8 cellular contexts compared by ENCODE assay signal in genomic region chr5:139863855-139864558, GRCh38.
DNase-seq lines count a peak whose midpoint lies in the region; ATAC-seq lines count a peak whose summit lies in the region.

No MANE protein-coding gene starts in this region.

- peak; percentile 62 for ATAC-seq in GM18498 (IDR thresholded peaks at IDR 0.05; ENCODE audit: unreplicated experiment)

- DNase-seq in AG08395 (ENCODE audit: low spot score) (peak; percentile 81), M059J (ENCODE audit: low read depth) (peak; percentile 40), kidney tubule cell (ENCODE audit: low spot score) (peak; percentile 52), NCI-H1048 (lab: John Stamatoyannopoulos, UW) (no peak)
- peak in 3 of 4 experiments; percentile 15 to 41 (median 19) for DNase-seq in activated CD4-positive, CD25-positive, alpha-beta regulatory T cell (lab: John Stamatoyannopoulos, UW)
- peak; percentile 24 for DNase-seq in central memory CD4-positive, alpha-beta T cell
- peak; percentile 48 for DNase-seq in stimulated activated CD4-positive, alpha-beta T cell treated with anti-CD3 and anti-CD28 coated beads, Interleukin-1b, Interleukin-23, amount 100 ng/mL, for 48 hours
